Comparison of ENCODE assay signal across 1 cellular context in genomic region chr11:39965701-39966100, GRCh38.
TF ChIP-seq lines count a peak whose summit lies in the region.

No MANE protein-coding gene starts in this region.

TF ChIP-seq in HepG2, 621 proteins besides CTCF, POLR2A, EP300 and RAD21 (continued from another document):
- TF ChIP-seq DBP (CRISPR knock-in tag; IDR thresholded peaks at IDR 0.05; ENCODE audit: not compliant biosample characterization) (no peak), CREM (IDR thresholded peaks at IDR 0.05) (no peak), CREM (CRISPR knock-in tag; IDR thresholded peaks at IDR 0.05) (no peak), DMAP1 (CRISPR knock-in tag; IDR thresholded peaks at IDR 0.05) (no peak)
- TF ChIP-seq, protein P1, sequence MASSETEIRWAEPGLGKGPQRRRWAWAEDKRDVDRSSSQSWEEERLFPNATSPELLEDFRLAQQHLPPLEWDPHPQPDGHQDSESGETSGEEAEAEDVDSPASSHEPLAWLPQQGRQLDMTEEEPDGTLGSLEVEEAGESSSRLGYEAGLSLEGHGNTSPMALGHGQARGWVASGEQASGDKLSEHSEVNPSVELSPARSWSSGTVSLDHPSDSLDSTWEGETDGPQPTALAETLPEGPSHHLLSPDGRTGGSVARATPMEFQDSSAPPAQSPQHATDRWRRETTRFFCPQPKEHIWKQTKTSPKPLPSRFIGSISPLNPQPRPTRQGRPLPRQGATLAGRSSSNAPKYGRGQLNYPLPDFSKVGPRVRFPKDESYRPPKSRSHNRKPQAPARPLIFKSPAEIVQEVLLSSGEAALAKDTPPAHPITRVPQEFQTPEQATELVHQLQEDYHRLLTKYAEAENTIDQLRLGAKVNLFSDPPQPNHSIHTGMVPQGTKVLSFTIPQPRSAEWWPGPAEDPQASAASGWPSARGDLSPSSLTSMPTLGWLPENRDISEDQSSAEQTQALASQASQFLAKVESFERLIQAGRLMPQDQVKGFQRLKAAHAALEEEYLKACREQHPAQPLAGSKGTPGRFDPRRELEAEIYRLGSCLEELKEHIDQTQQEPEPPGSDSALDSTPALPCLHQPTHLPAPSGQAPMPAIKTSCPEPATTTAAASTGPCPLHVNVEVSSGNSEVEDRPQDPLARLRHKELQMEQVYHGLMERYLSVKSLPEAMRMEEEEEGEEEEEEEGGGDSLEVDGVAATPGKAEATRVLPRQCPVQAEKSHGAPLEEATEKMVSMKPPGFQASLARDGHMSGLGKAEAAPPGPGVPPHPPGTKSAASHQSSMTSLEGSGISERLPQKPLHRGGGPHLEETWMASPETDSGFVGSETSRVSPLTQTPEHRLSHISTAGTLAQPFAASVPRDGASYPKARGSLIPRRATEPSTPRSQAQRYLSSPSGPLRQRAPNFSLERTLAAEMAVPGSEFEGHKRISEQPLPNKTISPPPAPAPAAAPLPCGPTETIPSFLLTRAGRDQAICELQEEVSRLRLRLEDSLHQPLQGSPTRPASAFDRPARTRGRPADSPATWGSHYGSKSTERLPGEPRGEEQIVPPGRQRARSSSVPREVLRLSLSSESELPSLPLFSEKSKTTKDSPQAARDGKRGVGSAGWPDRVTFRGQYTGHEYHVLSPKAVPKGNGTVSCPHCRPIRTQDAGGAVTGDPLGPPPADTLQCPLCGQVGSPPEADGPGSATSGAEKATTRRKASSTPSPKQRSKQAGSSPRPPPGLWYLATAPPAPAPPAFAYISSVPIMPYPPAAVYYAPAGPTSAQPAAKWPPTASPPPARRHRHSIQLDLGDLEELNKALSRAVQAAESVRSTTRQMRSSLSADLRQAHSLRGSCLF (CRISPR knock-in tag; IDR thresholded peaks at IDR 0.05; ENCODE audit: borderline replicate concordance), result no peak
- TF ChIP-seq, protein P2, sequence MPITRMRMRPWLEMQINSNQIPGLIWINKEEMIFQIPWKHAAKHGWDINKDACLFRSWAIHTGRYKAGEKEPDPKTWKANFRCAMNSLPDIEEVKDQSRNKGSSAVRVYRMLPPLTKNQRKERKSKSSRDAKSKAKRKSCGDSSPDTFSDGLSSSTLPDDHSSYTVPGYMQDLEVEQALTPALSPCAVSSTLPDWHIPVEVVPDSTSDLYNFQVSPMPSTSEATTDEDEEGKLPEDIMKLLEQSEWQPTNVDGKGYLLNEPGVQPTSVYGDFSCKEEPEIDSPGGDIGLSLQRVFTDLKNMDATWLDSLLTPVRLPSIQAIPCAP (CRISPR knock-in tag; IDR thresholded peaks at IDR 0.05; ENCODE audit: low read depth), result no peak
